12 cellular contexts compared by ENCODE assay signal in the genomic region with DNA sequence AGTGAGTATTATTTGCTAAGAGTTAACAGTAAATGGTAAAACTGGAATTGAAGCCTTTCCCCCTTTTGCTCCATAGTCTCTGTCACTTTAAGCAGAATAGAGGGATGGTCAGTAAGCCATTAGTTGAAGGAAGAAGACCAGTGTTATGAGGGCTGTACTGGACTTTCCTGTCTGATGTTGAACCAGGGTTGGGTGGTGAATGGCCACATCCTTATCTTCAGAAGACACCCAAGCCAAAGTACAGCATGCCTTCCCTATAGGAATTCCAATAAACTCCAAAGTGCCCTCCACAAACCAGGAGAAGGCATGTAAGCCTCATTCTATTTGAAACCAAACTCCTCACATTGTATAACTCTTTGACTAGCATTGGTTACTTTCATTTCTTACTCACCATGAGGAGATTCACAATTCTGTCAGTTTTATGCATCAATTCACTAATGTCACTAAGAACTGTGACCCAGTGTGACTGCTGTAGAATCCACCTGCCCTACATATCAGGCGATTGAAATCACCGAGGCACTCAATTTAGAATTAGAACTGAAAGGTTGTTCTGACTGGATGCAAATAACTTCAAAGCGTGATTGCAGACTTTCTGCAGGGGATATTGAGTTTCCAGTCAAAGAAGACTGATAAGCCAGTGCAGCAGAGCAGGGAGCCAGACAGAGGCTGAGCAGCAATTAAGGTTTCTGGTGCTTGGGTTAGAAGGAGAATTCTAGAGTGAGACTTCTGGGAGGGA.
DNase-seq lines count a peak whose midpoint lies in the region; ATAC-seq and TF ChIP-seq lines count a peak whose summit lies in the region.
"Had no signal": no experiment of that assay in that cellular context is flagged by ENCODE, and none has a peak within 500 bp of the region (broad histone marks: within the 10 kb centered on the region; RNA-seq: fewer than 3 reads in every experiment).

No MANE protein-coding gene starts in this region.

- H3K4me3 Mint-ChIP-seq in brain = no peak overlapping the region
- H3K4me3 Mint-ChIP-seq in activated CD8-positive, alpha-beta T cell treated with anti-CD3 and anti-CD28 coated beads for 36 hours = no peak overlapping the region

- H3K4me2 ChIP-seq in PC-3 (ENCODE audit: low read length) = no peak overlapping the region

- no peaks in the 10 kb centered on the region for H3K27me3 Mint-ChIP-seq in brain
- H3K27me3 Mint-ChIP-seq in activated CD8-positive, alpha-beta T cell treated with anti-CD3 and anti-CD28 coated beads for 36 hours = no peaks in the 10 kb centered on the region

- H3K4me1 ChIP-seq in PC-3 (ENCODE audit: insufficient read depth, low read length) = peaks cover under 1% of the 10 kb centered on the region
- H3K4me1 ChIP-seq: left lung had no signal

- H3K9ac ChIP-seq in PC-3 (ENCODE audit: low read length) = no peak overlapping the region

- H3K9me3 Mint-ChIP-seq in brain = peaks cover 0 to 3% (median 0%) of the 10 kb centered on the region in 5 experiments
- H3K9me3 Mint-ChIP-seq in activated CD8-positive, alpha-beta T cell treated with anti-CD3 and anti-CD28 coated beads for 36 hours = no peaks in the 10 kb centered on the region

- no peaks in the 10 kb centered on the region for H3K36me3 ChIP-seq in PC-3 (ENCODE audit: low read depth, low read length)
- H3K36me3 ChIP-seq: left lung had no signal

- no TSS peak for BruUV-seq in PC-3 (replicated peaks; lab: Mats Ljungman, UMichigan)

- peaks cover 24% of the 10 kb centered on the region for H3K4me1 Mint-ChIP-seq in brain
- H3K4me1 Mint-ChIP-seq in activated CD8-positive, alpha-beta T cell treated with anti-CD3 and anti-CD28 coated beads for 36 hours (ENCODE audit: low read depth) = no peaks in the 10 kb centered on the region

- no peaks in the 10 kb centered on the region for H3K9me3 ChIP-seq in PC-3 (ENCODE audit: low read length)
- H3K9me3 ChIP-seq: left lung had no signal

- intact Hi-C loops in PC-3 (cut with micrococcal nuclease) = loop anchor here (10.0 kb wide), 2 partner anchors 665 to 1935 kb away; no protein-coding TSS in a partner anchor
- intact Hi-C loops in activated CD8-positive, alpha-beta T cell treated with anti-CD3 and anti-CD28 coated beads for 36 hours (cut with micrococcal nuclease) = no loop called here

- ATAC-seq in GM18511 (IDR thresholded peaks at IDR 0.05; ENCODE audit: unreplicated experiment) (peak; percentile 93), GM21447 (IDR thresholded peaks at IDR 0.05; ENCODE audit: unreplicated experiment) (peak; percentile 91), HG03097 (IDR thresholded peaks at IDR 0.05; ENCODE audit: low FRiP score, unreplicated experiment) (peak; percentile 90), PC-3 (no peak)
- ATAC-seq in activated CD8-positive, alpha-beta T cell treated with anti-CD3 and anti-CD28 coated beads for 36 hours = no peak
- ATAC-seq: left lung had no signal

- POLR2A ChIA-PET in PC-3 (lab: Charles Lee; ENCODE audit: unreplicated experiment) = no interaction called here
- POLR2A ChIA-PET in activated CD8-positive, alpha-beta T cell treated with anti-CD3 and anti-CD28 coated beads for 36 hours (lab: Charles Lee) = no interaction called here

- no peaks in the 10 kb centered on the region for H3K27me3 ChIP-seq in PC-3 (ENCODE audit: low read length)
- H3K27me3 ChIP-seq: left lung had no signal

- H3K36me3 Mint-ChIP-seq in brain = no peaks in the 10 kb centered on the region
- no peaks in the 10 kb centered on the region for H3K36me3 Mint-ChIP-seq in activated CD8-positive, alpha-beta T cell treated with anti-CD3 and anti-CD28 coated beads for 36 hours (ENCODE audit: low read depth)

- TF ChIP-seq CTCF in brain (conservative IDR thresholded peaks at IDR 0.05) = no peak
- TF ChIP-seq CTCF in PC-3 (conservative IDR thresholded peaks at IDR 0.05; ENCODE audit: low read depth, low read length) = no peak
- TF ChIP-seq CTCF in activated CD8-positive, alpha-beta T cell treated with anti-CD3 and anti-CD28 coated beads for 36 hours (IDR thresholded peaks at IDR 0.05) = no peak

- H3K27ac ChIP-seq in PC-3 (ENCODE audit: low read length) = no peak overlapping the region
- H3K27ac ChIP-seq: left lung had no signal

- H3K27ac Mint-ChIP-seq in brain = peak overlapping the region in 3 of 5 experiments; percentile 30 to 55 (median 38)
- no peak overlapping the region for H3K27ac Mint-ChIP-seq in activated CD8-positive, alpha-beta T cell treated with anti-CD3 and anti-CD28 coated beads for 36 hours

- H3K79me2 ChIP-seq in PC-3 (ENCODE audit: low read length) = no peaks in the 10 kb centered on the region

- H2AFZ ChIP-seq in PC-3 (ENCODE audit: low read length) = no peak overlapping the region

- DNase-seq in Ammon's horn (ENCODE audit: low spot score) = no peak
- no peak for DNase-seq in PC-3
- DNase-seq in cortex of kidney (lab: John Stamatoyannopoulos, UW) = no peak
- no peak for DNase-seq in activated CD8-positive, alpha-beta T cell treated with anti-CD3 and anti-CD28 coated beads for 36 hours
- DNase-seq: activated CD8-positive, alpha-beta memory T cell treated with anti-CD3 and anti-CD28 coated beads for 24 hours; GOT3; left lung; NCI-H1417 had no signal

- H4K20me1 ChIP-seq in PC-3 (ENCODE audit: low read length) = no peaks in the 10 kb centered on the region

- no peak overlapping the region for H3K4me3 ChIP-seq in PC-3 (ENCODE audit: low read length)
- H3K4me3 ChIP-seq: left lung had no signal

- no peaks in the 10 kb centered on the region for H3K9me2 ChIP-seq in PC-3 (replicated peaks; ENCODE audit: low read length)

- H3F3A ChIP-seq in PC-3 (ENCODE audit: low read length, unreplicated experiment) = no peaks in the 10 kb centered on the region

- CTCF ChIA-PET in PC-3 (lab: Charles Lee) = no interaction called here
- CTCF ChIA-PET in activated CD8-positive, alpha-beta T cell treated with anti-CD3 and anti-CD28 coated beads for 36 hours (lab: Charles Lee) = interaction anchor here (1.0 kb wide), 1 partner anchor 247 kb away, joined by 3 read pairs; no protein-coding TSS in a partner anchor

Comparison
In these comparisons a context has a peak if more than half of its experiments do, and no peak if none do; other contexts are left out.
1. ATAC-seq: peak in GM18511 (single experiment), GM21447 (single experiment) and HG03097 (single experiment); none in PC-3 (single experiment) and activated CD8-positive, alpha-beta T cell treated with anti-CD3 and anti-CD28 coated beads for 36 hours (single experiment).